Comparison of ENCODE assay signal across 18 cellular contexts in genomic region chr1:229642376-229642775, GRCh38.
"Had no signal": no experiment of that assay in that cellular context is flagged by ENCODE, and none has a peak within 500 bp of the region (broad histone marks: within the 10 kb centered on the region; RNA-seq: fewer than 3 reads in every experiment).

No MANE protein-coding gene starts in this region.

- ATAC-seq: activated CD4-positive, alpha-beta T cell treated with anti-CD3 and anti-CD28 coated beads for 36 hours; left lung; mucosa of descending colon; naive thymus-derived CD4-positive, alpha-beta T cell; pancreas; WTC11 had no signal

- H3K27me3 ChIP-seq: dorsolateral prefrontal cortex, left lung, pancreas, thyroid gland had no signal

- H3K27ac Mint-ChIP-seq: activated naive CD4-positive, alpha-beta T cell treated with anti-CD3 and anti-CD28 coated beads, Interleukin-2, amount 50 U/mL, for 24 hours; activated T-helper 2 cell treated with anti-CD3 and anti-CD28 coated beads, Interferon-gamma antibody, Interleukin-2, Interleukin-4, amounts not matched to agents 10 μg/mL and 5 μg/mL and 100 μg/mL, durations not matched to agents 14 hours and 24 hours and 36 hours had no signal

- H3K27ac ChIP-seq: dorsolateral prefrontal cortex, left lung, pancreas, thyroid gland had no signal

- DNase-seq: activated CD4-positive, alpha-beta T cell treated with anti-CD3 and anti-CD28 coated beads for 36 hours; activated CD4-positive, alpha-beta T cell treated with anti-CD3 and anti-CD28 coated beads, Interleukin-2, amount 50 U/mL, for 48 hours; amygdala; caudate nucleus; dorsolateral prefrontal cortex; foreskin melanocyte; kidney; left lung; mucosa of descending colon; naive thymus-derived CD4-positive, alpha-beta T cell; pancreas; stimulated activated naive CD4-positive, alpha-beta T cell; SW 1271; T-helper 2 cell; thyroid gland had no signal

- H3K4me1 Mint-ChIP-seq: activated CD4-positive, alpha-beta T cell treated with anti-CD3 and anti-CD28 coated beads for 36 hours; WTC11 had no signal

- H3K9me3 Mint-ChIP-seq: activated naive CD4-positive, alpha-beta T cell treated with anti-CD3 and anti-CD28 coated beads, Interleukin-2, amount 50 U/mL, for 24 hours; activated T-helper 2 cell treated with anti-CD3 and anti-CD28 coated beads, Interferon-gamma antibody, Interleukin-2, Interleukin-4, amounts not matched to agents 10 μg/mL and 5 μg/mL and 100 μg/mL, durations not matched to agents 14 hours and 24 hours and 36 hours; naive thymus-derived CD4-positive, alpha-beta T cell; WTC11 had no signal

- H3K4me1 ChIP-seq: left lung, pancreas, thyroid gland had no signal

- H3K4me3 Mint-ChIP-seq: activated CD4-positive, alpha-beta T cell treated with anti-CD3 and anti-CD28 coated beads for 36 hours; activated naive CD4-positive, alpha-beta T cell treated with anti-CD3 and anti-CD28 coated beads, Interleukin-2, amount 50 U/mL, for 24 hours; naive thymus-derived CD4-positive, alpha-beta T cell; WTC11 had no signal

- H3K4me3 ChIP-seq: dorsolateral prefrontal cortex, left lung, mucosa of descending colon, pancreas, thyroid gland had no signal

- H3K9me3 ChIP-seq: left lung, mucosa of descending colon, pancreas, thyroid gland had no signal
